ENCODE assay signal across 1 cellular context in the genomic region with DNA sequence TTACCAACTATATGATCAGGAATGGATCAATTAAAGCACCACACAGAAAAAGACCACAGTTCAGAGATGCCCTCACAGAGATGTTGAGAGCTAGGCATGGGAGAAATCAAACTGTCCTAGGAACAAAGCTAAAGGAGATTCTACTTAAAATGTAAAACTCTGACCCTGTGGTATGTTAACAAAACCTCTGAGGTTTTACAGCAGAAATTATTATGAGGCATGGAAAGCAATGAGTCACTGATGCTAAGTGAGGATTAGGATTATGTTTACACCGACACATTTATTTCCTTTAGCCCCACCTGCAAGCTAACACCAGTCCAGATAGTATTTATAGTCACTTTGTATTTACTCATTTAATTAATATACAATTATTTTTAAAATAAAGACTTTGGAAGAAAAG.
TF ChIP-seq lines count a peak whose summit lies in the region.

No MANE protein-coding gene starts in this region.

TF ChIP-seq in IMR-90, 13 proteins besides CTCF, POLR2A, EP300 and RAD21:
- TF ChIP-seq SMC3 (IDR thresholded peaks at IDR 0.05; ENCODE audit: low read depth, low read length): no peak
- TF ChIP-seq CEBPB (IDR thresholded peaks at IDR 0.05; ENCODE audit: low read depth, low read length): no peak
- no peak for TF ChIP-seq CHD1 (IDR thresholded peaks at IDR 0.05; ENCODE audit: low read depth, low read length)
- no peak for TF ChIP-seq RCOR1 (IDR thresholded peaks at IDR 0.05; ENCODE audit: insufficient replicate concordance, low read length)
- TF ChIP-seq BHLHE40 (IDR thresholded peaks at IDR 0.05; ENCODE audit: low read depth, low read length): no peak
- TF ChIP-seq RFX5 (IDR thresholded peaks at IDR 0.05; ENCODE audit: low read depth, low read length): no peak
- no peak for TF ChIP-seq MAFK (IDR thresholded peaks at IDR 0.05; ENCODE audit: low read depth, low read length)
- TF ChIP-seq MAZ (IDR thresholded peaks at IDR 0.05; ENCODE audit: borderline replicate concordance, low read depth, low read length): no peak
- TF ChIP-seq, protein P1, sequence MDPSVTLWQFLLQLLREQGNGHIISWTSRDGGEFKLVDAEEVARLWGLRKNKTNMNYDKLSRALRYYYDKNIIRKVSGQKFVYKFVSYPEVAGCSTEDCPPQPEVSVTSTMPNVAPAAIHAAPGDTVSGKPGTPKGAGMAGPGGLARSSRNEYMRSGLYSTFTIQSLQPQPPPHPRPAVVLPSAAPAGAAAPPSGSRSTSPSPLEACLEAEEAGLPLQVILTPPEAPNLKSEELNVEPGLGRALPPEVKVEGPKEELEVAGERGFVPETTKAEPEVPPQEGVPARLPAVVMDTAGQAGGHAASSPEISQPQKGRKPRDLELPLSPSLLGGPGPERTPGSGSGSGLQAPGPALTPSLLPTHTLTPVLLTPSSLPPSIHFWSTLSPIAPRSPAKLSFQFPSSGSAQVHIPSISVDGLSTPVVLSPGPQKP (IDR thresholded peaks at IDR 0.05; ENCODE audit: borderline replicate concordance, low read depth, low read length): no peak
- TF ChIP-seq, protein P2, sequence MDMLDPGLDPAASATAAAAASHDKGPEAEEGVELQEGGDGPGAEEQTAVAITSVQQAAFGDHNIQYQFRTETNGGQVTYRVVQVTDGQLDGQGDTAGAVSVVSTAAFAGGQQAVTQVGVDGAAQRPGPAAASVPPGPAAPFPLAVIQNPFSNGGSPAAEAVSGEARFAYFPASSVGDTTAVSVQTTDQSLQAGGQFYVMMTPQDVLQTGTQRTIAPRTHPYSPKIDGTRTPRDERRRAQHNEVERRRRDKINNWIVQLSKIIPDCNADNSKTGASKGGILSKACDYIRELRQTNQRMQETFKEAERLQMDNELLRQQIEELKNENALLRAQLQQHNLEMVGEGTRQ (IDR thresholded peaks at IDR 0.05; ENCODE audit: low read depth, low read length): no peak
TF ChIP-seq in IMR-90: peak in this region for 0.
